Comparison of ENCODE assay signal across 8 cellular contexts in genomic region chr10:96017227-96017687, GRCh38. TPM values are rescaled to one million over a fixed set of nuclear protein-coding genes. Genes with fewer than 3 reads are reported as not detected.
DNase-seq lines count a peak whose midpoint lies in the region; ATAC-seq, FAIRE-seq and TF ChIP-seq lines count a peak whose summit lies in the region.

No MANE protein-coding gene starts in this region.

- POLR2A ChIA-PET in K562 (lab: Yijun Ruan, JAX): interaction anchor here (0.6 to 0.7 kb wide), 3 partner anchors 13 to 122 kb away, joined by 3 read pairs; no protein-coding TSS in a partner anchor

- 2% methylated on average over 5 of the region's 5 CpGs for WGBS in K562 (ENCODE audit: insufficient coverage, low coverage, missing lambda C conversion rate)

- peak; percentile 55 to 76 (median 66) for TF ChIP-seq CTCF in K562 (IDR thresholded peaks at IDR 0.05 in 2 of 3, conservative IDR thresholded peaks at IDR 0.05 in 1 of 3; ENCODE audit: insufficient read depth in 2 of 3, low read depth in 1 of 3, low read length in 3 of 3)

- H2AFZ ChIP-seq in K562 (ENCODE audit: low read depth, low read length): no peak overlapping the region

- TF ChIP-seq EP300 in K562 (IDR thresholded peaks at IDR 0.05; ENCODE audit: low read length): no peak

- peak; percentile 66 for FAIRE-seq in K562 (lab: Jason Lieb, UNC)

- H3K9me3 ChIP-seq in SJCRH30 (replicated peaks) (no peaks in the 10 kb centered on the region), K562 (replicated peaks; ENCODE audit: control insufficient read depth, insufficient read depth, low read depth, low read length) (no peaks in the 10 kb centered on the region)

- ATAC-seq in GM21576 (IDR thresholded peaks at IDR 0.05; ENCODE audit: unreplicated experiment) (peak; percentile 63), K562 (peak; percentile 96), HG03039 (IDR thresholded peaks at IDR 0.05; ENCODE audit: unreplicated experiment) (no peak)

- H3K9me1 ChIP-seq in K562 (ENCODE audit: control insufficient read depth, insufficient read depth, low read length): no peaks in the 10 kb centered on the region

- H3K79me2 ChIP-seq in K562 (ENCODE audit: control insufficient read depth, insufficient read depth, low read length): no peaks in the 10 kb centered on the region

- CTCF ChIA-PET in K562 (lab: Yijun Ruan, JAX; ENCODE audit: low intra/inter-chr PET ratio): interaction anchor here (0.5 to 1.1 kb wide), 4 partner anchors 116 to 322 kb away, joined by 3 to 11 read pairs (median 4); no protein-coding TSS in a partner anchor

- H3K27me3 ChIP-seq in SJCRH30: no peaks in the 10 kb centered on the region
- no peaks in the 10 kb centered on the region for H3K27me3 ChIP-seq in K562 (ENCODE audit: control insufficient read depth in 2 of 2, insufficient read depth in 2 of 2, low read length in 2 of 2)

- no TSS peak for BruUV-seq in K562 (replicated peaks; lab: Mats Ljungman, UMichigan)

- intact Hi-C loops in K562 (cut with micrococcal nuclease): loop anchor here (1.0 to 5.0 kb wide), 3 partner anchors 210 to 324 kb away; no protein-coding TSS in a partner anchor

- H3K4me3 ChIP-seq in SJCRH30 (no peak overlapping the region), K562 (no peak overlapping the region)

- no peak overlapping the region for H3K4me2 ChIP-seq in K562 (ENCODE audit: insufficient read depth, low read length)

- no peak overlapping the region for H3K9ac ChIP-seq in K562 (ENCODE audit: insufficient read depth in 1 of 2, low read depth in 2 of 2, low read length in 2 of 2)

- no peaks in the 10 kb centered on the region for H3K4me1 ChIP-seq in SJCRH30
- peaks cover 0 to 3% of the 10 kb centered on the region in 2 experiments; a peak in 2 of 5 replicates for H3K4me1 ChIP-seq in K562 (replicated peaks in 1 of 2; ENCODE audit: control insufficient read depth in 2 of 2, insufficient read depth in 2 of 2, low read length in 2 of 2)

- H3K36me3 ChIP-seq in SJCRH30 (no peaks in the 10 kb centered on the region), K562 (ENCODE audit: control insufficient read depth, insufficient read depth, low read length) (no peaks in the 10 kb centered on the region)

- H3K27ac ChIP-seq in SJCRH30 (no peak overlapping the region), K562 (ENCODE audit: extremely low read depth, low read depth, low read length) (no peak overlapping the region)

- peak; percentile 76 to 86 for TF ChIP-seq RAD21 in K562 (CRISPR knock-in tag; conservative IDR thresholded peaks at IDR 0.05 in 1 of 2, IDR thresholded peaks at IDR 0.05 in 1 of 2)

- TF ChIP-seq POLR2A in K562 (conservative IDR thresholded peaks at IDR 0.05): no peak

- no peaks in the 10 kb centered on the region for H4K20me1 ChIP-seq in K562 (replicated peaks; ENCODE audit: control insufficient read depth, insufficient read depth, low read length)

- peak; percentile 71 for DNase-seq in ELR (ENCODE audit: low read depth)
- peak; percentile 55 for DNase-seq in M059J (ENCODE audit: low read depth)
- peak; percentile 8 to 67 for DNase-seq in SJCRH30
- DNase-seq in K562 (ENCODE audit: extremely low read depth in 1 of 4, low spot score in 3 of 4): peak; percentile 45 to 67 (median 48)
- peak; percentile 81 for DNase-seq in iPS-NIHi11 (ENCODE audit: low spot score)
- peak; percentile 17 for DNase-seq in smooth muscle cell of the brain vasculature (ENCODE audit: low read depth, low spot score)

- in situ Hi-C loops in K562 (cut with MboI): loop anchor here (10.0 kb wide), 2 partner anchors 278 to 308 kb away; no protein-coding TSS in a partner anchor

TF ChIP-seq in K562, 482 proteins besides CTCF, POLR2A, EP300 and RAD21 (continues in another document):
- no peak for TF ChIP-seq NR2F6 (CRISPR knock-in tag; IDR thresholded peaks at IDR 0.05)
- TF ChIP-seq CBX8 (IDR thresholded peaks at IDR 0.05; ENCODE audit: borderline replicate concordance, extremely low read depth, low read depth, low read length, poor library complexity, severe bottlenecking): no peak
- no peak for TF ChIP-seq ZBTB26 (CRISPR knock-in tag; IDR thresholded peaks at IDR 0.05)
- TF ChIP-seq ZNF740 (CRISPR knock-in tag; IDR thresholded peaks at IDR 0.05): no peak
- TF ChIP-seq ZNF740 (tag; IDR thresholded peaks at IDR 0.05): no peak
- TF ChIP-seq DEAF1 (CRISPR knock-in tag; IDR thresholded peaks at IDR 0.05): peak; percentile 34; the same call in 1 of the 2 replicates
- no peak for TF ChIP-seq DIDO1 (tag; IDR thresholded peaks at IDR 0.05; ENCODE audit: low read depth)
- TF ChIP-seq ZNF444 (CRISPR knock-in tag; IDR thresholded peaks at IDR 0.05): no peak
- no peak for TF ChIP-seq PRDM10 (IDR thresholded peaks at IDR 0.05; ENCODE audit: partially characterized antibody)

RNA-seq across cellular contexts. Expression of gene CCNJ, which starts 26.1 kb away (rescaled TPM):
- 3.8 and 4.1 TPM in 2 replicates for total RNA-seq in M059J (2014; rRNA removed; shearing (Covaris generic))
- 11.2 and 11.9 TPM in 2 replicates for total RNA-seq in SJCRH30 (2014; rRNA removed; shearing (Covaris generic))
- total RNA-seq in K562 (2011; cell fraction: chromatin; rRNA removed; ENCODE audit: low replicate concordance): 6.1 and 9.9 TPM in 2 replicates
- total RNA-seq in K562 (2011; cell fraction: nucleolus; rRNA removed): 4.5 and 7.5 TPM in 2 replicates
- total RNA-seq in K562 (2011; cell fraction: nucleoplasm; rRNA removed): 6.5 and 10.7 TPM in 2 replicates
- total RNA-seq in K562 (2014; rRNA removed) (5.5 and 5.9 TPM in 2 replicates), K562 (2014; rRNA removed; fragmentation: Illumina TruSeq; extraction: Trizol) (10.8 and 11.7 TPM in 2 replicates), K562 (2015; rRNA removed; fragmentation: Illumina TruSeq; extraction: Trizol) (8.5 and 9.6 TPM in 2 replicates), K562 (2021) (9.2 TPM in 2 replicates)
- polyA plus RNA-seq in K562 (2011; rRNA removed) (15.7 and 16.9 TPM in 2 replicates), K562 (2014; fragmentation: Illumina TruSeq; extraction: Trizol) (10.1 and 10.6 TPM in 2 replicates), K562 (2014; fragmentation: Nextera tagmentation; extraction: Ambion mirVana) (1 to 10 TPM in 1 of 2 experiments, under 1 TPM in 1; 0.69 to 2.4 TPM), K562 (2014; rRNA removed) (8.6 and 8.9 TPM in 2 replicates)
- 11.4 and 13.1 TPM in 2 replicates for polyA plus RNA-seq in K562 (2011; cell fraction: cytosol; rRNA removed)
- polyA plus RNA-seq in K562 (2011; cell fraction: nucleus; rRNA removed): 9.5 and 11.2 TPM in 2 replicates
- polyA plus RNA-seq in K562 (2012): 5.4 and 5.9 TPM in 2 replicates
- polyA minus RNA-seq in K562 (2011; rRNA and poly(A)+ RNA removed): 32.0 and 33.3 TPM in 2 replicates
- polyA minus RNA-seq in K562 (2011; cell fraction: cytosol; rRNA and poly(A)+ RNA removed): 9.4 and 13.2 TPM in 2 replicates
- polyA minus RNA-seq in K562 (2011; cell fraction: nucleus; rRNA and poly(A)+ RNA removed): 4.7 and 8.8 TPM in 2 replicates

Comparison
In these comparisons a context has a peak if more than half of its experiments do, and no peak if none do; other contexts are left out.
1. DNase-seq: peak in every context shown above with its lines; median percentile 81 in iPS-NIHi11; 71 in ELR; 55 in M059J; 48 in K562; 38 in SJCRH30; 17 in smooth muscle cell of the brain vasculature.